In genomic region chr4:119011607-119011988, GRCh38 we compare ENCODE assay signal across 16 cellular contexts.
DNase-seq lines count a peak whose midpoint lies in the region; TF ChIP-seq lines count a peak whose summit lies in the region.
"Had no signal": no experiment of that assay in that cellular context is flagged by ENCODE, and none has a peak within 500 bp of the region (broad histone marks: within the 10 kb centered on the region; RNA-seq: fewer than 3 reads in every experiment).

No MANE protein-coding gene starts in this region.

- BruUV-seq in Caco-2 (replicated peaks; lab: Mats Ljungman, UMichigan): no TSS peak

- intact Hi-C loops in esophagus squamous epithelium (cut with DNase I) (no loop called here), sigmoid colon (cut with DNase I) (no loop called here), tibial artery (cut with DNase I; ENCODE audit: low total_unique reads) (no loop called here), Caco-2 (cut with micrococcal nuclease; ENCODE audit: unreplicated experiment) (no loop called here), posterior cingulate gyrus (cut with DNase I) (no loop called here)

- CTCF ChIA-PET in Caco-2 (lab: Charles Lee): interaction anchor here (0.6 kb wide), 1 partner anchor 659 kb away, joined by 3 read pairs; the partner anchor contains the start of gene PRSS12

- H3K4me3 ChIP-seq in esophagus squamous epithelium: no peak overlapping the region
- no peak overlapping the region for H3K4me3 ChIP-seq in sigmoid colon
- no peak overlapping the region for H3K4me3 ChIP-seq in tibial artery
- H3K4me3 ChIP-seq in Caco-2 (ENCODE audit: low read depth, low read length): no peak overlapping the region
- H3K4me3 ChIP-seq: BLaER1 treated with 17β-estradiol and CSF1 and Interleukin-3, amounts not matched to agents 10 nM and 100 nM; Peyer's patch had no signal

- no peaks in the 10 kb centered on the region for H3K9me3 Mint-ChIP-seq in Caco-2 (ENCODE audit: unreplicated experiment)
- H3K9me3 Mint-ChIP-seq: CD8-positive, alpha-beta T cell had no signal

- TF ChIP-seq CTCF in esophagus squamous epithelium (IDR thresholded peaks at IDR 0.05) (no peak), sigmoid colon (IDR thresholded peaks at IDR 0.05) (no peak), tibial artery (IDR thresholded peaks at IDR 0.05) (no peak), Caco-2 (IDR thresholded peaks at IDR 0.05; ENCODE audit: insufficient read depth in 1 of 2, low read depth in 1 of 2, low read length in 1 of 2, severe bottlenecking in 1 of 2, unreplicated experiment in 1 of 2) (no peak)

- H3K4me1 Mint-ChIP-seq in Caco-2 (ENCODE audit: low read depth, unreplicated experiment): no peaks in the 10 kb centered on the region

- 85 to 96% methylated on average over 1 of the region's 1 CpG for WGBS in esophagus squamous epithelium, 2 donors
- 96 to 100% methylated on average over 1 of the region's 1 CpG for WGBS in sigmoid colon, 2 donors

- no peaks in the 10 kb centered on the region for H3K36me3 ChIP-seq in esophagus squamous epithelium
- H3K36me3 ChIP-seq in sigmoid colon: no peaks in the 10 kb centered on the region
- no peaks in the 10 kb centered on the region for H3K36me3 ChIP-seq in tibial artery
- no peaks in the 10 kb centered on the region for H3K36me3 ChIP-seq in Caco-2 (ENCODE audit: control insufficient read depth, insufficient read depth, low read length)
- H3K36me3 ChIP-seq: BLaER1 treated with 17β-estradiol and CSF1 and Interleukin-3, amounts not matched to agents 10 nM and 100 nM; Peyer's patch had no signal

- no peak overlapping the region for H3K4me3 Mint-ChIP-seq in Caco-2 (ENCODE audit: unreplicated experiment)
- H3K4me3 Mint-ChIP-seq: CD8-positive, alpha-beta T cell had no signal

- DNase-seq in LHCN-M2 (ENCODE audit: low read depth) (peak; percentile 38), esophagus squamous epithelium (lab: John Stamatoyannopoulos, UW) (no peak), sigmoid colon (no peak), tibial artery (no peak), Caco-2 (no peak), SHP77 treated with DMSO at 0.1 percent for 48 hours (lab: John Stamatoyannopoulos, UW) (no peak), posterior cingulate gyrus (no peak)
- DNase-seq: CD8-positive, alpha-beta T cell; DMS79; KBM-7; NCI-H1105 treated with DMSO at 0.1 percent for 48 hours; NCI-H1694; NCI-H2081 treated with DMSO at 0.1 percent for 48 hours; NCI-H446 treated with DMSO at 0.1 percent for 48 hours; Peyer's patch had no signal

- H3K9me3 ChIP-seq in esophagus squamous epithelium (no peaks in the 10 kb centered on the region), sigmoid colon (no peaks in the 10 kb centered on the region), tibial artery (no peaks in the 10 kb centered on the region), Caco-2 (no peaks in the 10 kb centered on the region)
- H3K9me3 ChIP-seq: BLaER1 treated with 17β-estradiol and CSF1 and Interleukin-3, amounts not matched to agents 10 nM and 100 nM; Peyer's patch had no signal

- H3K36me3 Mint-ChIP-seq in Caco-2 (ENCODE audit: insufficient read depth, unreplicated experiment): no peaks in the 10 kb centered on the region
- H3K36me3 Mint-ChIP-seq: CD8-positive, alpha-beta T cell had no signal

- no peaks in the 10 kb centered on the region for H3K27me3 Mint-ChIP-seq in Caco-2 (ENCODE audit: insufficient read depth, unreplicated experiment)

- H3K27ac ChIP-seq in esophagus squamous epithelium (peak overlapping the region in 3 of 4 donors; percentile 62 to 83 (median 75)), sigmoid colon (peak overlapping the region; percentile 81 to 98 (median 89)), tibial artery (peak overlapping the region; percentile 70 to 81)
- H3K27ac ChIP-seq: BLaER1 treated with 17β-estradiol and CSF1 and Interleukin-3, amounts not matched to agents 10 nM and 100 nM had no signal

- peaks cover 0 to 15% (median 6%) of the 10 kb centered on the region in 3 donors for H3K4me1 ChIP-seq in esophagus squamous epithelium
- H3K4me1 ChIP-seq in sigmoid colon: peaks cover 4 to 67% (median 48%) of the 10 kb centered on the region in 4 donors
- H3K4me1 ChIP-seq in tibial artery: peaks cover 3 to 87% (median 47%) of the 10 kb centered on the region in 4 donors
- H3K4me1 ChIP-seq in Caco-2: no peaks in the 10 kb centered on the region
- H3K4me1 ChIP-seq: BLaER1 treated with 17β-estradiol and CSF1 and Interleukin-3, amounts not matched to agents 10 nM and 100 nM; Peyer's patch had no signal

- POLR2A ChIA-PET in Caco-2 (lab: Charles Lee): no interaction called here

- no peaks in the 10 kb centered on the region for H3K27me3 ChIP-seq in esophagus squamous epithelium
- H3K27me3 ChIP-seq in sigmoid colon: no peaks in the 10 kb centered on the region
- no peaks in the 10 kb centered on the region for H3K27me3 ChIP-seq in tibial artery
- no peaks in the 10 kb centered on the region for H3K27me3 ChIP-seq in Caco-2 (replicated peaks; ENCODE audit: control insufficient read depth, insufficient read depth, low read length)
- H3K27me3 ChIP-seq: BLaER1 treated with 17β-estradiol and CSF1 and Interleukin-3, amounts not matched to agents 10 nM and 100 nM; Peyer's patch had no signal

- H3K27ac Mint-ChIP-seq in Caco-2 (ENCODE audit: unreplicated experiment): no peak overlapping the region
- H3K27ac Mint-ChIP-seq: CD8-positive, alpha-beta T cell had no signal

- no peak for TF ChIP-seq EP300 in sigmoid colon (IDR thresholded peaks at IDR 0.05)

- TF ChIP-seq POLR2A in esophagus squamous epithelium (IDR thresholded peaks at IDR 0.05) (no peak), sigmoid colon (IDR thresholded peaks at IDR 0.05) (no peak)
